Comparison of ENCODE assay signal across 8 cellular contexts in genomic region chr1:2132222-2133038, GRCh38.
DNase-seq lines count a peak whose midpoint lies in the region; ATAC-seq and TF ChIP-seq lines count a peak whose summit lies in the region.

No MANE protein-coding gene starts in this region.

- H3K4me3 ChIP-seq in liver (ENCODE audit: low read depth in 1 of 3, low read length in 3 of 3) = peak overlapping the region in 1 of 3 donors; percentile 9

- ATAC-seq in HG03280 (IDR thresholded peaks at IDR 0.05; ENCODE audit: unreplicated experiment) (no peak), GM18520 (IDR thresholded peaks at IDR 0.05; ENCODE audit: unreplicated experiment) (no peak)

- H3K4me3 Mint-ChIP-seq in T-helper 2 cell treated with Interferon-gamma antibody and Interleukin-4, amounts not matched to agents 5 μg/mL and 100 μg/mL, for 36 hours = peak overlapping the region; percentile 78

- no peaks in the 10 kb centered on the region for H3K27me3 ChIP-seq in liver (ENCODE audit: control insufficient read depth in 4 of 4, insufficient read depth in 4 of 4, low read length in 3 of 4)

- peak overlapping the region; percentile 78 for H3K27ac ChIP-seq in cingulate gyrus (ENCODE audit: low read depth, low read length)
- peak overlapping the region; percentile 64 to 72 for H3K27ac ChIP-seq in liver (ENCODE audit: low read depth in 1 of 2, low read length in 2 of 2)

- TF ChIP-seq RAD21 in liver (IDR thresholded peaks at IDR 0.05) = peak in 1 of 2 donors; percentile 24

- TF ChIP-seq CTCF in liver (IDR thresholded peaks at IDR 0.05; ENCODE audit: low read depth, low read length, missing input control) = no peak

- H3K9ac ChIP-seq in liver (ENCODE audit: low read depth in 1 of 2, low read length in 2 of 2) = peak overlapping the region in 1 of 2 donors; percentile 8

- 60% methylated on average over 40 of the region's 40 CpGs for WGBS in liver

- H3K4me1 Mint-ChIP-seq in T-helper 2 cell treated with Interferon-gamma antibody and Interleukin-4, amounts not matched to agents 5 μg/mL and 100 μg/mL, for 36 hours (ENCODE audit: low read depth) = peaks cover 4% of the 10 kb centered on the region

- H3K36me3 ChIP-seq in liver (ENCODE audit: control insufficient read depth in 4 of 4, insufficient read depth in 3 of 4, low read depth in 1 of 4, low read length in 3 of 4) = peaks cover 0 to 13% (median 0%) of the 10 kb centered on the region in 4 donors

- H3K4me1 ChIP-seq in liver (ENCODE audit: control insufficient read depth in 4 of 4, insufficient read depth in 4 of 4, low read length in 3 of 4) = peaks cover 0 to 9% (median 3%) of the 10 kb centered on the region in 4 donors

- no peak for DNase-seq in T-helper 2 cell treated with Interferon-gamma antibody and Interleukin-4, amounts not matched to agents 5 μg/mL and 100 μg/mL, for 36 hours (ENCODE audit: low spot score)
- DNase-seq in T-helper 2 cell (no peak), RPMI7951 (ENCODE audit: low read depth) (peak; percentile 65), superior temporal gyrus (ENCODE audit: extremely low spot score) (peak; percentile 62)

- no peaks in the 10 kb centered on the region for H3K9me3 ChIP-seq in liver (ENCODE audit: control insufficient read depth in 4 of 4, low read length in 3 of 4)

- no peaks in the 10 kb centered on the region for H3K9me3 Mint-ChIP-seq in T-helper 2 cell treated with Interferon-gamma antibody and Interleukin-4, amounts not matched to agents 5 μg/mL and 100 μg/mL, for 36 hours

- no peaks in the 10 kb centered on the region for H3K36me3 Mint-ChIP-seq in T-helper 2 cell treated with Interferon-gamma antibody and Interleukin-4, amounts not matched to agents 5 μg/mL and 100 μg/mL, for 36 hours (ENCODE audit: low read depth)

- H3K27me3 Mint-ChIP-seq in T-helper 2 cell treated with Interferon-gamma antibody and Interleukin-4, amounts not matched to agents 5 μg/mL and 100 μg/mL, for 36 hours (ENCODE audit: low read depth) = no peaks in the 10 kb centered on the region

- H3K27ac Mint-ChIP-seq in T-helper 2 cell treated with Interferon-gamma antibody and Interleukin-4, amounts not matched to agents 5 μg/mL and 100 μg/mL, for 36 hours = peak overlapping the region; percentile 71

TF ChIP-seq in liver, 16 proteins besides CTCF, POLR2A, EP300 and RAD21:
- TF ChIP-seq FOXA2 (IDR thresholded peaks at IDR 0.05) (no peak), REST (IDR thresholded peaks at IDR 0.05) (no peak), HNF4A (conservative IDR thresholded peaks at IDR 0.05) (no peak), ZBTB33 (IDR thresholded peaks at IDR 0.05) (no peak), EGR1 (IDR thresholded peaks at IDR 0.05; ENCODE audit: low read depth in 2 of 2) (no peak), TAF1 (conservative IDR thresholded peaks at IDR 0.05) (no peak), NR2F2 (IDR thresholded peaks at IDR 0.05) (no peak)

Comparison
In these comparisons a context has a peak if more than half of its experiments do, and no peak if none do; other contexts are left out.
1. DNase-seq: peak in RPMI7951 (single experiment) and superior temporal gyrus (single experiment); none in T-helper 2 cell treated with Interferon-gamma antibody and Interleukin-4, amounts not matched to agents 5 μg/mL and 100 μg/mL, for 36 hours (single experiment) and T-helper 2 cell (0 of 5).